In genomic region chr5:133297293-133297692, GRCh38 we compare ENCODE assay signal across 2 cellular contexts.
TF ChIP-seq lines count a peak whose summit lies in the region.

No MANE protein-coding gene starts in this region.

TF ChIP-seq in HEK293, 187 proteins besides CTCF, POLR2A, EP300 and RAD21 (continued from another document and continues in another):
- TF ChIP-seq, protein P1, sequence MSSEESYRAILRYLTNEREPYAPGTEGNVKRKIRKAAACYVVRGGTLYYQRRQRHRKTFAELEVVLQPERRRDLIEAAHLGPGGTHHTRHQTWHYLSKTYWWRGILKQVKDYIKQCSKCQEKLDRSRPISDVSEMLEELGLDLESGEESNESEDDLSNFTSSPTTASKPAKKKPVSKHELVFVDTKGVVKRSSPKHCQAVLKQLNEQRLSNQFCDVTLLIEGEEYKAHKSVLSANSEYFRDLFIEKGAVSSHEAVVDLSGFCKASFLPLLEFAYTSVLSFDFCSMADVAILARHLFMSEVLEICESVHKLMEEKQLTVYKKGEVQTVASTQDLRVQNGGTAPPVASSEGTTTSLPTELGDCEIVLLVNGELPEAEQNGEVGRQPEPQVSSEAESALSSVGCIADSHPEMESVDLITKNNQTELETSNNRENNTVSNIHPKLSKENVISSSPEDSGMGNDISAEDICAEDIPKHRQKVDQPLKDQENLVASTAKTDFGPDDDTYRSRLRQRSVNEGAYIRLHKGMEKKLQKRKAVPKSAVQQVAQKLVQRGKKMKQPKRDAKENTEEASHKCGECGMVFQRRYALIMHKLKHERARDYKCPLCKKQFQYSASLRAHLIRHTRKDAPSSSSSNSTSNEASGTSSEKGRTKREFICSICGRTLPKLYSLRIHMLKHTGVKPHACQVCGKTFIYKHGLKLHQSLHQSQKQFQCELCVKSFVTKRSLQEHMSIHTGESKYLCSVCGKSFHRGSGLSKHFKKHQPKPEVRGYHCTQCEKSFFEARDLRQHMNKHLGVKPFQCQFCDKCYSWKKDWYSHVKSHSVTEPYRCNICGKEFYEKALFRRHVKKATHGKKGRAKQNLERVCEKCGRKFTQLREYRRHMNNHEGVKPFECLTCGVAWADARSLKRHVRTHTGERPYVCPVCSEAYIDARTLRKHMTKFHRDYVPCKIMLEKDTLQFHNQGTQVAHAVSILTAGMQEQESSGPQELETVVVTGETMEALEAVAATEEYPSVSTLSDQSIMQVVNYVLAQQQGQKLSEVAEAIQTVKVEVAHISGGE (tag by site-specific recombination; conservative IDR thresholded peaks at IDR 0.05; ENCODE audit: low read depth) = no peak
- TF ChIP-seq PRDM6 (tag by site-specific recombination; IDR thresholded peaks at IDR 0.05) (no peak), ZNF221 (tag by site-specific recombination; IDR thresholded peaks at IDR 0.05; ENCODE audit: borderline replicate concordance) (no peak), ELK4 (IDR thresholded peaks at IDR 0.05; ENCODE audit: borderline replicate concordance, low read depth, low read length) (no peak), ZNF600 (tag by site-specific recombination; IDR thresholded peaks at IDR 0.05) (peak; percentile 96), PRDM1 (tag by site-specific recombination; IDR thresholded peaks at IDR 0.05) (no peak), MZF1 (tag by site-specific recombination; IDR thresholded peaks at IDR 0.05; ENCODE audit: borderline replicate concordance) (no peak), ZNF138 (tag by site-specific recombination; IDR thresholded peaks at IDR 0.05; ENCODE audit: borderline replicate concordance) (no peak), ZNF214 (tag by site-specific recombination; IDR thresholded peaks at IDR 0.05; ENCODE audit: borderline replicate concordance) (no peak), FEZF1 (tag by site-specific recombination; IDR thresholded peaks at IDR 0.05) (0 out of 2 replicates have a peak, but pooled peaks have one; percentile 39), ZBTB20 (tag by site-specific recombination; IDR thresholded peaks at IDR 0.05) (no peak), ZNF26 (tag by site-specific recombination; IDR thresholded peaks at IDR 0.05) (no peak), ZNF140 (tag by site-specific recombination; IDR thresholded peaks at IDR 0.05) (no peak), ZNF596 (tag by site-specific recombination; IDR thresholded peaks at IDR 0.05) (no peak)
- TF ChIP-seq, protein P2, sequence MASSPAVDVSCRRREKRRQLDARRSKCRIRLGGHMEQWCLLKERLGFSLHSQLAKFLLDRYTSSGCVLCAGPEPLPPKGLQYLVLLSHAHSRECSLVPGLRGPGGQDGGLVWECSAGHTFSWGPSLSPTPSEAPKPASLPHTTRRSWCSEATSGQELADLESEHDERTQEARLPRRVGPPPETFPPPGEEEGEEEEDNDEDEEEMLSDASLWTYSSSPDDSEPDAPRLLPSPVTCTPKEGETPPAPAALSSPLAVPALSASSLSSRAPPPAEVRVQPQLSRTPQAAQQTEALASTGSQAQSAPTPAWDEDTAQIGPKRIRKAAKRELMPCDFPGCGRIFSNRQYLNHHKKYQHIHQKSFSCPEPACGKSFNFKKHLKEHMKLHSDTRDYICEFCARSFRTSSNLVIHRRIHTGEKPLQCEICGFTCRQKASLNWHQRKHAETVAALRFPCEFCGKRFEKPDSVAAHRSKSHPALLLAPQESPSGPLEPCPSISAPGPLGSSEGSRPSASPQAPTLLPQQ (tag by site-specific recombination; IDR thresholded peaks at IDR 0.05) = peak; percentile 66; the same call in 1 of the 2 replicates
- TF ChIP-seq, protein P3, sequence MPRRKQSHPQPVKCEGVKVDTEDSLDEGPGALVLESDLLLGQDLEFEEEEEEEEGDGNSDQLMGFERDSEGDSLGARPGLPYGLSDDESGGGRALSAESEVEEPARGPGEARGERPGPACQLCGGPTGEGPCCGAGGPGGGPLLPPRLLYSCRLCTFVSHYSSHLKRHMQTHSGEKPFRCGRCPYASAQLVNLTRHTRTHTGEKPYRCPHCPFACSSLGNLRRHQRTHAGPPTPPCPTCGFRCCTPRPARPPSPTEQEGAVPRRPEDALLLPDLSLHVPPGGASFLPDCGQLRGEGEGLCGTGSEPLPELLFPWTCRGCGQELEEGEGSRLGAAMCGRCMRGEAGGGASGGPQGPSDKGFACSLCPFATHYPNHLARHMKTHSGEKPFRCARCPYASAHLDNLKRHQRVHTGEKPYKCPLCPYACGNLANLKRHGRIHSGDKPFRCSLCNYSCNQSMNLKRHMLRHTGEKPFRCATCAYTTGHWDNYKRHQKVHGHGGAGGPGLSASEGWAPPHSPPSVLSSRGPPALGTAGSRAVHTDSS (tag by site-specific recombination; IDR thresholded peaks at IDR 0.05) = no peak

TF ChIP-seq in HepG2, 621 proteins besides CTCF, POLR2A, EP300 and RAD21 (continued from another document):
- TF ChIP-seq, protein P4, sequence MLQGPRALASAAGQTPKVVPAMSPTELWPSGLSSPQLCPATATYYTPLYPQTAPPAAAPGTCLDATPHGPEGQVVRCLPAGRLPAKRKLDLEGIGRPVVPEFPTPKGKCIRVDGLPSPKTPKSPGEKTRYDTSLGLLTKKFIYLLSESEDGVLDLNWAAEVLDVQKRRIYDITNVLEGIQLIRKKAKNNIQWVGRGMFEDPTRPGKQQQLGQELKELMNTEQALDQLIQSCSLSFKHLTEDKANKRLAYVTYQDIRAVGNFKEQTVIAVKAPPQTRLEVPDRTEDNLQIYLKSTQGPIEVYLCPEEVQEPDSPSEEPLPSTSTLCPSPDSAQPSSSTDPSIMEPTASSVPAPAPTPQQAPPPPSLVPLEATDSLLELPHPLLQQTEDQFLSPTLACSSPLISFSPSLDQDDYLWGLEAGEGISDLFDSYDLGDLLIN (CRISPR knock-in tag; IDR thresholded peaks at IDR 0.05; ENCODE audit: borderline replicate concordance) = no peak
